11 cellular contexts compared by ENCODE assay signal in genomic region chr10:12198156-12198555, GRCh38. TPM values are rescaled to one million over a fixed set of nuclear protein-coding genes. Genes with fewer than 3 reads are reported as not detected.
DNase-seq lines count a peak whose midpoint lies in the region; ATAC-seq and TF ChIP-seq lines count a peak whose summit lies in the region.
"Had no signal": no experiment of that assay in that cellular context is flagged by ENCODE, and none has a peak within 500 bp of the region (broad histone marks: within the 10 kb centered on the region; RNA-seq: fewer than 3 reads in every experiment).

No MANE protein-coding gene starts in this region.

- peak overlapping the region; percentile 98 for H3K4me3 ChIP-seq in psoas muscle
- H3K4me3 ChIP-seq in WERI-Rb-1 (ENCODE audit: low read depth, low read length) = no peak overlapping the region
- H3K4me3 ChIP-seq: SJCRH30 had no signal

- 77 to 94% (median 83%) methylated on average over 2 of the region's 2 CpGs for WGBS in psoas muscle, 3 donors

- no peaks in the 10 kb centered on the region for H3K9me3 Mint-ChIP-seq in activated naive CD4-positive, alpha-beta T cell treated with anti-CD3 and anti-CD28 coated beads for 36 hours
- H3K9me3 Mint-ChIP-seq in activated naive CD4-positive, alpha-beta T cell treated with anti-CD3 and anti-CD28 coated beads, Interleukin-2, amount 50 U/mL, for 72 hours = no peaks in the 10 kb centered on the region
- no peaks in the 10 kb centered on the region for H3K9me3 Mint-ChIP-seq in activated naive CD8-positive, alpha-beta T cell treated with anti-CD3 and anti-CD28 coated beads, Interleukin-2, amount 10 ng/mL, durations not matched to agents 7 days and 5 days

- POLR2A ChIA-PET in activated naive CD8-positive, alpha-beta T cell treated with anti-CD3 and anti-CD28 coated beads, Interleukin-2, amount 10 ng/mL, durations not matched to agents 7 days and 5 days (lab: Charles Lee) = no interaction called here

- no peak for TF ChIP-seq CTCF in psoas muscle (IDR thresholded peaks at IDR 0.05)
- TF ChIP-seq CTCF in WERI-Rb-1 (IDR thresholded peaks at IDR 0.05; ENCODE audit: low read depth, low read length) = no peak

- no peaks in the 10 kb centered on the region for H3K27me3 ChIP-seq in psoas muscle (ENCODE audit: insufficient read depth in 3 of 3, low read length in 2 of 3)
- no peaks in the 10 kb centered on the region for H3K27me3 ChIP-seq in WERI-Rb-1 (ENCODE audit: insufficient read depth, low read depth, severe bottlenecking)
- H3K27me3 ChIP-seq: SJCRH30 had no signal

- peaks cover 20% of the 10 kb centered on the region for H3K4me1 ChIP-seq in psoas muscle

- H3K36me3 ChIP-seq in psoas muscle (ENCODE audit: insufficient read depth in 1 of 2, low read depth in 1 of 2) (peaks cover 3 to 42% of the 10 kb centered on the region in 2 donors), WERI-Rb-1 (no peaks in the 10 kb centered on the region; the same call in 1 of the 2 replicates)

- peaks cover 40% of the 10 kb centered on the region for H3K36me3 Mint-ChIP-seq in activated naive CD4-positive, alpha-beta T cell treated with anti-CD3 and anti-CD28 coated beads for 36 hours (ENCODE audit: low read depth)
- H3K36me3 Mint-ChIP-seq in activated naive CD4-positive, alpha-beta T cell treated with anti-CD3 and anti-CD28 coated beads, Interleukin-2, amount 50 U/mL, for 72 hours = peaks cover 42 to 53% of the 10 kb centered on the region in 2 donors
- peaks cover 30% of the 10 kb centered on the region for H3K36me3 Mint-ChIP-seq in activated naive CD8-positive, alpha-beta T cell treated with anti-CD3 and anti-CD28 coated beads, Interleukin-2, amount 10 ng/mL, durations not matched to agents 7 days and 5 days

- CTCF ChIA-PET in activated naive CD4-positive, alpha-beta T cell treated with anti-CD3 and anti-CD28 coated beads for 36 hours (lab: Charles Lee) = interaction anchor here (0.7 kb wide), 1 partner anchor 218 kb away, joined by 3 read pairs; no protein-coding TSS in a partner anchor

- intact Hi-C loops in activated naive CD4-positive, alpha-beta T cell treated with anti-CD3 and anti-CD28 coated beads for 36 hours (cut with micrococcal nuclease) = loop anchor here (1.0 kb wide), 1 partner anchor 42 kb away; no protein-coding TSS in a partner anchor
- intact Hi-C loops in psoas muscle (cut with DNase I) = loop anchor here in 1 of 2 donors (5.0 kb wide), 1 partner anchor 899 kb away; no protein-coding TSS in a partner anchor

- no peak for DNase-seq in activated naive CD4-positive, alpha-beta T cell treated with anti-CD3 and anti-CD28 coated beads for 36 hours
- DNase-seq in activated naive CD4-positive, alpha-beta T cell treated with anti-CD3 and anti-CD28 coated beads, Interleukin-2, amount 50 U/mL, for 72 hours (ENCODE audit: low spot score in 2 of 2) = no peak
- DNase-seq in NOMO-1 (lab: John Stamatoyannopoulos, UW; ENCODE audit: unreplicated experiment in 2 of 2) (peak; percentile 40 to 46), psoas muscle (no peak), WERI-Rb-1 (no peak), mesenteric fat pad (ENCODE audit: low spot score) (no peak), hypothalamus (lab: John Stamatoyannopoulos, UW) (no peak)
- no peak for DNase-seq in activated naive CD8-positive, alpha-beta T cell treated with anti-CD3 and anti-CD28 coated beads, Interleukin-2, amount 10 ng/mL, durations not matched to agents 7 days and 5 days
- DNase-seq: foreskin melanocyte, NCI-H446, SJCRH30 had no signal

- H3K27me3 Mint-ChIP-seq in activated naive CD4-positive, alpha-beta T cell treated with anti-CD3 and anti-CD28 coated beads for 36 hours (ENCODE audit: low read depth) = no peaks in the 10 kb centered on the region
- H3K27me3 Mint-ChIP-seq in activated naive CD8-positive, alpha-beta T cell treated with anti-CD3 and anti-CD28 coated beads, Interleukin-2, amount 10 ng/mL, durations not matched to agents 7 days and 5 days = no peaks in the 10 kb centered on the region

- H3K27ac ChIP-seq in psoas muscle = no peak overlapping the region
- H3K27ac ChIP-seq in WERI-Rb-1 = no peak overlapping the region
- H3K27ac ChIP-seq: SJCRH30 had no signal

- H3K9me3 ChIP-seq in psoas muscle (no peaks in the 10 kb centered on the region), WERI-Rb-1 (ENCODE audit: severe bottlenecking) (no peaks in the 10 kb centered on the region)
- H3K9me3 ChIP-seq: SJCRH30 had no signal

- ATAC-seq in activated naive CD4-positive, alpha-beta T cell treated with anti-CD3 and anti-CD28 coated beads, Interleukin-2, amount 50 U/mL, for 72 hours = no peak
- no peak for ATAC-seq in activated naive CD8-positive, alpha-beta T cell treated with anti-CD3 and anti-CD28 coated beads, Interleukin-2, amount 10 ng/mL, durations not matched to agents 7 days and 5 days (ENCODE audit: low read depth)
- ATAC-seq in psoas muscle = no peak

- peak overlapping the region; percentile 55 for H3K4me3 Mint-ChIP-seq in activated naive CD4-positive, alpha-beta T cell treated with anti-CD3 and anti-CD28 coated beads for 36 hours
- H3K4me3 Mint-ChIP-seq in activated naive CD8-positive, alpha-beta T cell treated with anti-CD3 and anti-CD28 coated beads, Interleukin-2, amount 10 ng/mL, durations not matched to agents 7 days and 5 days = peak overlapping the region; percentile 61

- H3K4me1 Mint-ChIP-seq in activated naive CD4-positive, alpha-beta T cell treated with anti-CD3 and anti-CD28 coated beads for 36 hours (ENCODE audit: low read depth) = peaks cover 61% of the 10 kb centered on the region
- H3K4me1 Mint-ChIP-seq in activated naive CD8-positive, alpha-beta T cell treated with anti-CD3 and anti-CD28 coated beads, Interleukin-2, amount 10 ng/mL, durations not matched to agents 7 days and 5 days = peaks cover 37% of the 10 kb centered on the region

- no peak overlapping the region for H3K27ac Mint-ChIP-seq in activated naive CD4-positive, alpha-beta T cell treated with anti-CD3 and anti-CD28 coated beads for 36 hours
- H3K27ac Mint-ChIP-seq in activated naive CD4-positive, alpha-beta T cell treated with anti-CD3 and anti-CD28 coated beads, Interleukin-2, amount 50 U/mL, for 72 hours = no peak overlapping the region
- peak overlapping the region; percentile 26 for H3K27ac Mint-ChIP-seq in activated naive CD8-positive, alpha-beta T cell treated with anti-CD3 and anti-CD28 coated beads, Interleukin-2, amount 10 ng/mL, durations not matched to agents 7 days and 5 days

RNA-seq across cellular contexts. Expression of gene CDC123, which starts 2.2 kb away (rescaled TPM):
- 100 to 1,000 TPM; 108 to 117 TPM for total RNA-seq in activated naive CD4-positive, alpha-beta T cell treated with anti-CD3 and anti-CD28 coated beads for 36 hours
- 100 to 1,000 TPM; 116 to 127 TPM for total RNA-seq in activated naive CD4-positive, alpha-beta T cell treated with anti-CD3 and anti-CD28 coated beads, Interleukin-2, amount 50 U/mL, for 72 hours
- 10 to 100 TPM; 56.7 to 69.2 TPM for total RNA-seq in activated naive CD8-positive, alpha-beta T cell treated with anti-CD3 and anti-CD28 coated beads, Interleukin-2, amount 10 ng/mL, durations not matched to agents 7 days and 5 days
- 10 to 100 TPM; 29.1 to 46.1 (median 38.6) TPM for total RNA-seq in psoas muscle
- 100 to 1,000 TPM in 1 of 3 donors, 10 to 100 TPM in 2; 33.6 to 103 (median 84.6) TPM for polyA plus RNA-seq in psoas muscle
- total RNA-seq in mesenteric fat pad = 62.5 TPM

RNA-seq across cellular contexts. Expression of gene NUDT5, which starts 2.5 kb away (rescaled TPM):
- 100 to 1,000 TPM in 1 of 2 experiments, 10 to 100 TPM in 1; 97.1 to 100 TPM for total RNA-seq in activated naive CD4-positive, alpha-beta T cell treated with anti-CD3 and anti-CD28 coated beads for 36 hours
- total RNA-seq in activated naive CD4-positive, alpha-beta T cell treated with anti-CD3 and anti-CD28 coated beads, Interleukin-2, amount 50 U/mL, for 72 hours = 100 to 1,000 TPM; 102 to 126 TPM
- total RNA-seq in activated naive CD8-positive, alpha-beta T cell treated with anti-CD3 and anti-CD28 coated beads, Interleukin-2, amount 10 ng/mL, durations not matched to agents 7 days and 5 days = 10 to 100 TPM; 71.4 to 74.8 TPM
- total RNA-seq in psoas muscle (1 to 10 TPM; 4.8 to 5.2 (median 5.2) TPM), mesenteric fat pad (52.2 TPM)
- polyA plus RNA-seq in psoas muscle = 10 to 100 TPM in 2 of 3 donors, 1 to 10 TPM in 1; 7.1 to 11.3 (median 11.0) TPM

Comparison
In these comparisons a context has a peak if more than half of its experiments do, and no peak if none do; other contexts are left out.
1. DNase-seq: peak in NOMO-1 (2 of 2); none in activated naive CD4-positive, alpha-beta T cell treated with anti-CD3 and anti-CD28 coated beads for 36 hours (single experiment), activated naive CD4-positive, alpha-beta T cell treated with anti-CD3 and anti-CD28 coated beads, Interleukin-2, amount 50 U/mL, for 72 hours (0 of 2), activated naive CD8-positive, alpha-beta T cell treated with anti-CD3 and anti-CD28 coated beads, Interleukin-2, amount 10 ng/mL, durations not matched to agents 7 days and 5 days (single experiment), psoas muscle (0 of 2), WERI-Rb-1 (single experiment), mesenteric fat pad (single experiment) and hypothalamus (0 of 51).